14 cellular contexts compared by ENCODE assay signal in the genomic region with DNA sequence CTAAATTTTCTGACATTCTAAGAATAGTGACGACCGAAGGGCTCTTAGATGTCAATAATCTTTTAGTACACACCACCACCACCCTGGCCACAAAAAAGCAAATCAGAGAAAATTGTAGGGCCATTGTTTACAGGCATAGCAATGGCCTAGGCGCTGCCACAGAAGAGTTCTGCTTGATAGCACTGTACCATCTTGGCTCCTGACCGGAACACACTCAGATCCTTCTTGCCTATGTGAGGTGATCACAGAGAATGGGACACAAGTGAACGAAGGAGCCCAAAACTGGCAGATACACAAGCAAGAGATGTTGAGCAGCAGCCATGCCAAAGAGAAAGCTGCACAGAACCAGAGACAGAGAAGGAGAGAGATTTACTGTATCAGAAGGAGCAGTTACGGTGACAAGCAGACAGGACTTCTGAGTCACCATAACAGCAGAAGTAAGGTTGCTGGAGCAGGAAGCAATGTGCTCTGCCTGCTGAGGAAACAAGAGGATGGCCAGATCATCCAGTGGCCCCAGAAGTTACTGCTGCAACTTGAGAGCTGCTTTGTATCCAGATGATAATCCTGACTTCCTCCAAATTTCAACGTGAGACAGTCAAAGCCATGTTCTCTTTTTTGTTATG.
A peak's percentile ranks its signal among the peaks of the same experiment; 100 is the strongest.
DNase-seq lines count a peak whose midpoint lies in the region; ATAC-seq, FAIRE-seq and TF ChIP-seq lines count a peak whose summit lies in the region.
"Had no signal": no experiment of that assay in that cellular context is flagged by ENCODE, and none has a peak within 500 bp of the region (broad histone marks: within the 10 kb centered on the region; RNA-seq: fewer than 3 reads in every experiment).

No MANE protein-coding gene starts in this region.

- no peak for TF ChIP-seq POLR2A in HepG2 (IDR thresholded peaks at IDR 0.05; ENCODE audit: insufficient read depth in 1 of 2, low read depth in 2 of 2, low read length in 2 of 2)

- H3K9me3 Mint-ChIP-seq in neural progenitor cell: peaks cover 8% of the 10 kb centered on the region
- H3K9me3 Mint-ChIP-seq in CD4-positive, alpha-beta memory T cell: peaks cover 0 to 23% (median 11%) of the 10 kb centered on the region in 8 donors

- DNase-seq in H7 (peak; percentile 1), NOMO-1 (lab: John Stamatoyannopoulos, UW; ENCODE audit: unreplicated experiment in 2 of 2) (peak; percentile 54 to 88), astrocyte of the hippocampus (ENCODE audit: low read depth, low spot score) (peak; percentile 3), neural progenitor cell (ENCODE audit: low spot score) (no peak), HepG2 (ENCODE audit: low spot score) (no peak)
- DNase-seq in CD4-positive, alpha-beta memory T cell: no peak
- DNase-seq: activated naive CD8-positive, alpha-beta T cell treated with anti-CD3 and anti-CD28 coated beads, Interleukin-2, amount 10 ng/mL, durations not matched to agents 7 days and 5 days; dorsolateral prefrontal cortex; heart right ventricle; midbrain; NCI-H69; stimulated activated CD4-positive, alpha-beta T cell treated with anti-CD3 and anti-CD28 coated beads, Interleukin-4, amount 100 ng/mL, for 24 hours had no signal

- no peak overlapping the region for H3K27ac ChIP-seq in neural progenitor cell
- H3K27ac ChIP-seq in CD4-positive, alpha-beta memory T cell (ENCODE audit: low read depth, low read length): no peak overlapping the region
- no peak overlapping the region for H3K27ac ChIP-seq in HepG2 (ENCODE audit: extremely low read length, insufficient read depth, low read length)
- H3K27ac ChIP-seq: dorsolateral prefrontal cortex, heart right ventricle had no signal

- H3K36me3 ChIP-seq in H7 (replicated peaks; ENCODE audit: control insufficient read depth, insufficient read depth, low read length) (no peaks in the 10 kb centered on the region), neural progenitor cell (no peaks in the 10 kb centered on the region), HepG2 (replicated peaks in 1 of 2; ENCODE audit: control insufficient read depth in 1 of 2, insufficient read depth in 2 of 2, low read length in 2 of 2) (no peaks in the 10 kb centered on the region)
- no peaks in the 10 kb centered on the region for H3K36me3 ChIP-seq in CD4-positive, alpha-beta memory T cell (ENCODE audit: insufficient read depth, low read length)
- H3K36me3 ChIP-seq: heart right ventricle had no signal

- H3K4me3 ChIP-seq in H7 (ENCODE audit: insufficient read depth, low read depth, low read length) (no peak overlapping the region), neural progenitor cell (no peak overlapping the region), HepG2 (replicated peaks in 1 of 3; ENCODE audit: insufficient read depth in 1 of 3, low read depth in 2 of 3, low read length in 3 of 3) (no peak overlapping the region)
- H3K4me3 ChIP-seq in CD4-positive, alpha-beta memory T cell (ENCODE audit: low read length in 2 of 2): no peak overlapping the region
- H3K4me3 ChIP-seq: dorsolateral prefrontal cortex, heart right ventricle had no signal

- H3K4me1 ChIP-seq in neural progenitor cell (no peaks in the 10 kb centered on the region), HepG2 (ENCODE audit: insufficient read depth, low read length) (no peaks in the 10 kb centered on the region)
- no peaks in the 10 kb centered on the region for H3K4me1 ChIP-seq in CD4-positive, alpha-beta memory T cell (ENCODE audit: insufficient read depth, low read length)
- H3K4me1 ChIP-seq: heart right ventricle had no signal

- in situ Hi-C loops in HepG2 (cut with HindIII; ENCODE audit: extremely low pct_ligation_motif_present, low pct_unique_long_range_greater_than_20kb): no loop called here

- H2AFZ ChIP-seq in neural progenitor cell (replicated peaks) (peak overlapping the region; percentile 97), HepG2 (ENCODE audit: low read length) (no peak overlapping the region)

- FAIRE-seq in HepG2 (lab: Jason Lieb, UNC): no peak

- H3K79me2 ChIP-seq in neural progenitor cell (ENCODE audit: low read depth) (no peaks in the 10 kb centered on the region), HepG2 (ENCODE audit: insufficient read depth, low read length) (no peaks in the 10 kb centered on the region)

- CTCF ChIA-PET in CD4-positive, alpha-beta memory T cell (lab: Charles Lee; ENCODE audit: partially characterized antibody): no interaction called here
- CTCF ChIA-PET in HepG2 (lab: Yijun Ruan, JAX; ENCODE audit: low intra/inter-chr PET ratio, low total read pairs): no interaction called here

- no peaks in the 10 kb centered on the region for H3K9me3 ChIP-seq in neural progenitor cell (ENCODE audit: low read depth)
- H3K9me3 ChIP-seq in CD4-positive, alpha-beta memory T cell (ENCODE audit: control insufficient read depth in 1 of 2, low read length in 2 of 2): no peaks in the 10 kb centered on the region
- no peaks in the 10 kb centered on the region; the same call in 1 of the 2 replicates for H3K9me3 ChIP-seq in HepG2 (ENCODE audit: low read length)

- 19% methylated on average over 7 of the region's 7 CpGs for WGBS in HepG2 (ENCODE audit: low lambda C conversion rate)

- H3K27ac Mint-ChIP-seq in neural progenitor cell: no peak overlapping the region
- H3K27ac Mint-ChIP-seq in CD4-positive, alpha-beta memory T cell: no peak overlapping the region
- H3K27ac Mint-ChIP-seq: activated naive CD8-positive, alpha-beta T cell treated with anti-CD3 and anti-CD28 coated beads, Interleukin-2, amount 10 ng/mL, durations not matched to agents 7 days and 5 days had no signal

- no peak overlapping the region for H3K4me2 ChIP-seq in neural progenitor cell
- no peak overlapping the region for H3K4me2 ChIP-seq in HepG2 (ENCODE audit: low read depth, low read length)

- H3K27me3 Mint-ChIP-seq in neural progenitor cell (ENCODE audit: insufficient read depth, low read depth): peaks cover 2% of the 10 kb centered on the region
- H3K27me3 Mint-ChIP-seq in CD4-positive, alpha-beta memory T cell: no peaks in the 10 kb centered on the region
- H3K27me3 Mint-ChIP-seq: activated naive CD8-positive, alpha-beta T cell treated with anti-CD3 and anti-CD28 coated beads, Interleukin-2, amount 10 ng/mL, durations not matched to agents 7 days and 5 days had no signal

- TF ChIP-seq CTCF in neural progenitor cell (IDR thresholded peaks at IDR 0.05) (no peak), HepG2 (CRISPR knock-in tag; IDR thresholded peaks at IDR 0.05) (no peak)

- no peak overlapping the region for H3K4me3 Mint-ChIP-seq in neural progenitor cell
- no peak overlapping the region for H3K4me3 Mint-ChIP-seq in CD4-positive, alpha-beta memory T cell
- H3K4me3 Mint-ChIP-seq: activated naive CD8-positive, alpha-beta T cell treated with anti-CD3 and anti-CD28 coated beads, Interleukin-2, amount 10 ng/mL, durations not matched to agents 7 days and 5 days had no signal

- no peaks in the 10 kb centered on the region for H3F3A ChIP-seq in neural progenitor cell (ENCODE audit: low read depth)

- ATAC-seq in HG03520 (IDR thresholded peaks at IDR 0.05; ENCODE audit: unreplicated experiment): no peak
- no peak for ATAC-seq in HepG2
- ATAC-seq in HG03571 (IDR thresholded peaks at IDR 0.05; ENCODE audit: unreplicated experiment): no peak
- ATAC-seq: heart right ventricle had no signal

- no peak for TF ChIP-seq RAD21 in HepG2 (CRISPR knock-in tag; IDR thresholded peaks at IDR 0.05)

- intact Hi-C loops in CD4-positive, alpha-beta memory T cell (cut with micrococcal nuclease): no loop called here
- intact Hi-C loops in HepG2 (cut with micrococcal nuclease; ENCODE audit: unreplicated experiment): no loop called here

- BruUV-seq in HepG2 (replicated peaks; lab: Mats Ljungman, UMichigan): no TSS peak

- no peaks in the 10 kb centered on the region for H4K20me1 ChIP-seq in neural progenitor cell (ENCODE audit: low read depth)
- no peaks in the 10 kb centered on the region for H4K20me1 ChIP-seq in HepG2 (ENCODE audit: insufficient read depth, low read length)

- POLR2A ChIA-PET in CD4-positive, alpha-beta memory T cell (lab: Charles Lee; ENCODE audit: partially characterized antibody): no interaction called here
- POLR2A ChIA-PET in HepG2 (lab: Yijun Ruan, JAX): no interaction called here

- peaks cover 3% of the 10 kb centered on the region for H3K36me3 Mint-ChIP-seq in neural progenitor cell
- H3K36me3 Mint-ChIP-seq in CD4-positive, alpha-beta memory T cell: no peaks in the 10 kb centered on the region
- H3K36me3 Mint-ChIP-seq: activated naive CD8-positive, alpha-beta T cell treated with anti-CD3 and anti-CD28 coated beads, Interleukin-2, amount 10 ng/mL, durations not matched to agents 7 days and 5 days had no signal

- no peaks in the 10 kb centered on the region for H3K27me3 ChIP-seq in H7 (ENCODE audit: control insufficient read depth, insufficient read depth, low read length)
- no peaks in the 10 kb centered on the region for H3K27me3 ChIP-seq in neural progenitor cell
- no peaks in the 10 kb centered on the region for H3K27me3 ChIP-seq in CD4-positive, alpha-beta memory T cell (ENCODE audit: insufficient read depth, low read length)
- H3K27me3 ChIP-seq in HepG2 (ENCODE audit: control insufficient read depth in 1 of 2, insufficient read depth in 2 of 2, low read length in 2 of 2): no peaks in the 10 kb centered on the region
- H3K27me3 ChIP-seq: dorsolateral prefrontal cortex, heart right ventricle had no signal

- TF ChIP-seq EP300 in HepG2 (IDR thresholded peaks at IDR 0.05; ENCODE audit: low read depth in 2 of 2, low read length in 2 of 2) (no peak), HepG2 (CRISPR knock-in tag; IDR thresholded peaks at IDR 0.05; ENCODE audit: borderline replicate concordance) (no peak)

- H3K4me1 Mint-ChIP-seq in neural progenitor cell: no peaks in the 10 kb centered on the region
- H3K4me1 Mint-ChIP-seq in CD4-positive, alpha-beta memory T cell: no peaks in the 10 kb centered on the region
- H3K4me1 Mint-ChIP-seq: activated naive CD8-positive, alpha-beta T cell treated with anti-CD3 and anti-CD28 coated beads, Interleukin-2, amount 10 ng/mL, durations not matched to agents 7 days and 5 days had no signal

- H3K9ac ChIP-seq in neural progenitor cell: no peak overlapping the region
- no peak overlapping the region for H3K9ac ChIP-seq in HepG2 (ENCODE audit: insufficient read depth, low read depth, low read length)

TF ChIP-seq in HepG2, 621 proteins besides CTCF, POLR2A, EP300 and RAD21 (continues in another document):
- TF ChIP-seq, protein P1, sequence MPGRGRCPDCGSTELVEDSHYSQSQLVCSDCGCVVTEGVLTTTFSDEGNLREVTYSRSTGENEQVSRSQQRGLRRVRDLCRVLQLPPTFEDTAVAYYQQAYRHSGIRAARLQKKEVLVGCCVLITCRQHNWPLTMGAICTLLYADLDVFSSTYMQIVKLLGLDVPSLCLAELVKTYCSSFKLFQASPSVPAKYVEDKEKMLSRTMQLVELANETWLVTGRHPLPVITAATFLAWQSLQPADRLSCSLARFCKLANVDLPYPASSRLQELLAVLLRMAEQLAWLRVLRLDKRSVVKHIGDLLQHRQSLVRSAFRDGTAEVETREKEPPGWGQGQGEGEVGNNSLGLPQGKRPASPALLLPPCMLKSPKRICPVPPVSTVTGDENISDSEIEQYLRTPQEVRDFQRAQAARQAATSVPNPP (CRISPR knock-in tag; IDR thresholded peaks at IDR 0.05): no peak

Comparison
In these comparisons a context has a peak if more than half of its experiments do, and no peak if none do; other contexts are left out.
1. DNase-seq: peak in H7 (single experiment), NOMO-1 (2 of 2) and astrocyte of the hippocampus (single experiment); none in neural progenitor cell (single experiment), CD4-positive, alpha-beta memory T cell (0 of 5) and HepG2 (single experiment).